1 cellular context compared by ENCODE assay signal in the genomic region with DNA sequence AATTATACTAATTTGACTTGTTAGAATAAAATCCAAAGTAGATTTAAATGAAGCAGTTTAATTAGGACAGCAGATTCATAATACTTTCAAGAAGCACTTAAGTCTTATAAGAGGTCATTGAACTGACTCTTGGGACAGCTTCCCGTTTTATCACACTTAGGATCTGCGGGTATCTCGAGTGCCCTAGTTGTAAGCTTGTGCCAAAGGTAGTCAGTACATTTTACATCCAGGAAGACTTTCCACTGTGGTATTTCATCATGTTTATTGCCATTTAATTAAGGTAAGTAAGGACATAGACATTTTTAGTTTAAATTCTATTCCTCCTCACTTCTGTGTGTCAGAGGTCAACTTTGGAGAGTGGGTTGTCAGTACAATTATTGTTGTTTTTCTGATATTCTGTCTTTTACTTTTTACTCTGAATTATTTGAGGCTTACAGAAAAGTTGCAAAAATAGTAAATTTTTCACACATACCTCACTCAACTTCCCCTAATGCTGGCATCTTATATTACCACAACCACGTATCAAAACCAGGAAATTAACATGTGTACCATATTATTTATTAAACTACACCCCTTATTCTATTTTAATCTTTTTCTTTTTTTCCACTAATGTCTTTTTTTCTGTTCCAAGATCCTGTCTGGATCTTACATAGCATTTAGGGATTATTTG.
TF ChIP-seq lines count a peak whose summit lies in the region.

No MANE protein-coding gene starts in this region.

TF ChIP-seq in GM12878, 131 proteins besides CTCF, POLR2A, EP300 and RAD21:
- 0 out of 2 replicates have a peak, but pooled peaks have one; percentile 26 for TF ChIP-seq NBN (IDR thresholded peaks at IDR 0.05)
- TF ChIP-seq CHD1 (IDR thresholded peaks at IDR 0.05; ENCODE audit: low read depth, low read length) = no peak
- peak; percentile 74 for TF ChIP-seq MEF2B (IDR thresholded peaks at IDR 0.05; ENCODE audit: partially characterized antibody, poor library complexity, severe bottlenecking)
- no peak for TF ChIP-seq TCF3 (IDR thresholded peaks at IDR 0.05; ENCODE audit: borderline replicate concordance, insufficient read depth, low read depth, low read length)
- no peak for TF ChIP-seq YBX1 (IDR thresholded peaks at IDR 0.05)
- TF ChIP-seq NR2F1 (conservative IDR thresholded peaks at IDR 0.05) = peak; percentile 64; the same call in 1 of the 2 replicates
- peak; percentile 38; the same call in 1 of the 2 replicates for TF ChIP-seq BMI1 (IDR thresholded peaks at IDR 0.05; ENCODE audit: borderline replicate concordance)
- TF ChIP-seq ZNF217 (IDR thresholded peaks at IDR 0.05) = no peak
- TF ChIP-seq MTA2 (IDR thresholded peaks at IDR 0.05; ENCODE audit: low read depth) = peak; percentile 66; the same call in 1 of the 2 replicates
- no peak for TF ChIP-seq IKZF1 (conservative IDR thresholded peaks at IDR 0.05)
- no peak for TF ChIP-seq MTA3 (IDR thresholded peaks at IDR 0.05; ENCODE audit: borderline replicate concordance, low read length)
- TF ChIP-seq BHLHE40 (IDR thresholded peaks at IDR 0.05; ENCODE audit: borderline replicate concordance in 1 of 2, low read depth in 2 of 2, low read length in 1 of 2) = no peak
- 0 out of 2 replicates have a peak, but pooled peaks have one; percentile 32 for TF ChIP-seq DPF2 (IDR thresholded peaks at IDR 0.05)
- peak; percentile 89 for TF ChIP-seq ATF7 (IDR thresholded peaks at IDR 0.05; ENCODE audit: low read depth)
- TF ChIP-seq IKZF2 (IDR thresholded peaks at IDR 0.05) = peak in 1 of 2 experiments; percentile 25; a peak in 1 of 4 replicates
- no peak for TF ChIP-seq CHD2 (IDR thresholded peaks at IDR 0.05; ENCODE audit: borderline replicate concordance, low read depth, low read length)
- TF ChIP-seq EED (IDR thresholded peaks at IDR 0.05; ENCODE audit: low read depth) = no peak
